In the genomic region with DNA sequence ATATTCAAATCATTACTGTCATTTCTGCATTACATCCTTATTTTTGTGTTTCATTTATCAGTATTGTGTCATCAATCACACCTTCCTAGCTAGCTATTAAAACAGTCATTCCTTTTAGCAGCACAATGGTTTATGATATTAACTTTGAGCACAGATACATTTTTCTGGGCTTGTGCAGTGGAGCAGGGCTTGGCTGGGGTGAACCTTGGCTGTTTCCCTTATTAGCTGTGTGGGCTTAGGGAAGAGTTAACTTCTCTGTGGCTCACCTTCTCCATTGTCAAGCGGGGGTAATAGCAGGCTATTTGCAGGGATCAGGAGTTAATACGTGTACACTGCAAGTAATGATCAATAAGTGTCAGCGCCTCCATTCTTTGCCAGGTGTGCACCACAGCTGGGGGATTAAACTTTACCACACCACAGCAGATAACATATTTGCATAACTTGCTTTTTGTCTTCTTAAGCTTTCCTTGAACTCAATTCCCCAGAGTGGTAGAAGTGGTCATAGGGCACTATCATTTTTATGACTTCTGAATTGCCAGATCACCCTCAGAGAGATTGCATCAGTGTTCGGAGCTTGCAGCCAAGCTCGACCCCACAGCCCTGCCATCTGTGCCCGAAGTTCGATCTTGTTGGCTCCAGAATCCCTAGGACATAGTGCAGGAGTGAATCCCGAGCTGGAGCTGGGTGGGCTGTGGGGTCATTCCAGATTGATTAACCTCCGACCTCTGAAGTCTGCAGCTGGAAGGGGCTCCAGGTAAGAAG, we compare ENCODE assay signal across 1 cellular context.
TF ChIP-seq lines count a peak whose summit lies in the region.

No MANE protein-coding gene starts in this region.

TF ChIP-seq in GM12878, 131 proteins besides CTCF, POLR2A, EP300 and RAD21 (continued from another document):
- no peak for TF ChIP-seq RELA (IDR thresholded peaks at IDR 0.05; ENCODE audit: borderline replicate concordance, partially characterized antibody)
TF ChIP-seq in GM12878: peak in this region for 3.
